ENCODE assay signal across 20 cellular contexts in the genomic region with DNA sequence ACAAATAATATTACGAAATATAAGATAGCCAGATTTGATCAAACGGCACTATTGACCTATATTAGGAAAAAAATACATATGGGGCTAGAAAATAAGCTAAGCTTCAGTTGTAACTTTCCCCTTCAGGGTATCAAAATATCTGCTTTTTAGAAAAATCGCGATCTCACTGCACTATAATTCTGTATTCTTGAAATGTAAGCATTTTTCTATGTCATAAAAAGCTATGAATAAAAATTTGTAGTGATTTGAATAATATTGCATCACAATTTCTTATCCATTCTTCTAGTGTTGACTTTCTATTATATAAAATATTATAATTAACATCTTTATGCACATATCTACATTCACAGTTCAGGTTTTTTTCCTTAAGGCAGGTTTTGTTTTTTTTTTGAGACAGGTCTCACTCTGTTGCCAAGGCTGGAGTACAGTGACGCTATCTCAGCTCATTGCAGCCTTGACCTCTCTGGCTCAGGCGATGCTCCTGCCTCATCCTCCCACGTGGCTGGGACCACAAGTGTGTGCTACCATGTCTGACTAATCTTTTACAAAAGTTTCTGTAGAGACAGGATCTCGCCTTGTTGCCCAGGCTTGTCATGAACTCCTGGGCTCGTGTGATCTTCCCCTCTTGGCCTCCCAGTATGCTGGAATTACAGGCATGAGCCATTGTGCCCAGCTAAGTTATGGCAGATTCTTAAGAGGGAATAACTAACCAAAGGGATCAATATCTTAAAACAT.
"Had no signal": no experiment of that assay in that cellular context is flagged by ENCODE, and none has a peak within 500 bp of the region (broad histone marks: within the 10 kb centered on the region; RNA-seq: fewer than 3 reads in every experiment).

No MANE protein-coding gene starts in this region.

- DNase-seq: activated CD4-positive, alpha-beta T cell treated with anti-CD3 and anti-CD28 coated beads, Interleukin-2, amount 50 U/mL, for 1 hour; activated gamma-delta T cell; activated naive CD4-positive, alpha-beta T cell treated with anti-CD3 and anti-CD28 coated beads, Interleukin-2, amount 50 U/mL, for 16 hours; brain microvascular endothelial cell; central memory CD4-positive, alpha-beta T cell; left lung; mucosa of descending colon; right lobe of liver; stimulated activated CD4-positive, alpha-beta T cell treated with anti-CD3 and anti-CD28 coated beads, Interleukin-2, amount 100 ng/mL, for 48 hours; stimulated activated naive CD8-positive, alpha-beta T cell treated with anti-CD3 and anti-CD28 coated beads, Interleukin-15, Interleukin-2, amounts not matched to agents 100 U/mL and 50 U/mL, for 24 hours; T-helper 1 cell; testis; transverse colon had no signal

- H3K27me3 Mint-ChIP-seq: natural killer cell treated with Interleukin-12 subunit alpha and Interleukin-12 subunit beta and Interleukin-15 and Interleukin-18, amount 100 ng/mL, for 72 hours had no signal

- H3K9me3 Mint-ChIP-seq: activated T-helper 1 cell treated with anti-CD3 and anti-CD28 coated beads, Interleukin-12 subunit alpha, Interleukin-12 subunit beta, Interleukin-2, Interleukin-4 antibody, amounts not matched to agents 30 ng/mL and 10 ng/mL and 1 ng/mL, durations not matched to agents 14 hours and 24 hours and 36 hours; natural killer cell treated with Interleukin-12 subunit alpha and Interleukin-12 subunit beta and Interleukin-15 and Interleukin-18, amount 100 ng/mL, for 72 hours had no signal

- H3K4me1 ChIP-seq: adrenal gland, left lung, right lobe of liver, testis, transverse colon had no signal

- H3K27ac ChIP-seq: adrenal gland, brain microvascular endothelial cell, esophagus muscularis mucosa, left lung, right lobe of liver, testis, transverse colon, VCaP had no signal

- H3K4me3 ChIP-seq: adrenal gland, esophagus muscularis mucosa, left lung, lung, mucosa of descending colon, right lobe of liver, testis, transverse colon had no signal

- H3K9me3 ChIP-seq: adrenal gland, esophagus muscularis mucosa, left lung, mucosa of descending colon, right lobe of liver, testis, transverse colon had no signal

- H3K27me3 ChIP-seq: adrenal gland, brain microvascular endothelial cell, esophagus muscularis mucosa, left lung, right lobe of liver, testis, transverse colon had no signal

- ATAC-seq: activated CD4-positive, CD25-positive, alpha-beta regulatory T cell treated with anti-CD3 and anti-CD28 coated beads, Interleukin-2, amount 50 U/mL, for 24 hours; left lung; mucosa of descending colon; right lobe of liver; stimulated activated naive CD8-positive, alpha-beta T cell treated with anti-CD3 and anti-CD28 coated beads, Interleukin-15, Interleukin-2, amounts not matched to agents 100 U/mL and 50 U/mL, for 24 hours had no signal

- H3K4me3 Mint-ChIP-seq: activated T-helper 1 cell treated with anti-CD3 and anti-CD28 coated beads, Interleukin-12 subunit alpha, Interleukin-12 subunit beta, Interleukin-2, Interleukin-4 antibody, amounts not matched to agents 30 ng/mL and 10 ng/mL and 1 ng/mL, durations not matched to agents 14 hours and 24 hours and 36 hours; natural killer cell treated with Interleukin-12 subunit alpha and Interleukin-12 subunit beta and Interleukin-15 and Interleukin-18, amount 100 ng/mL, for 72 hours had no signal

- H3K36me3 ChIP-seq: brain microvascular endothelial cell had no signal

- H3K27ac Mint-ChIP-seq: activated T-helper 1 cell treated with anti-CD3 and anti-CD28 coated beads, Interleukin-12 subunit alpha, Interleukin-12 subunit beta, Interleukin-2, Interleukin-4 antibody, amounts not matched to agents 30 ng/mL and 10 ng/mL and 1 ng/mL, durations not matched to agents 14 hours and 24 hours and 36 hours; natural killer cell treated with Interleukin-12 subunit alpha and Interleukin-12 subunit beta and Interleukin-15 and Interleukin-18, amount 100 ng/mL, for 72 hours had no signal
